5 cellular contexts compared by ENCODE assay signal in genomic region chrY:21767824-21768223, GRCh38.
DNase-seq lines count a peak whose midpoint lies in the region; ATAC-seq and TF ChIP-seq lines count a peak whose summit lies in the region.
"Not testable (repeated sequence)": the region's sequence is repeated elsewhere in the genome, so short reads cannot be mapped to it uniquely, and the experiment has no call there.

No MANE protein-coding gene starts in this region.

- H3K4me1 Mint-ChIP-seq in activated CD4-positive, alpha-beta T cell treated with anti-CD3 and anti-CD28 coated beads for 36 hours; activated T-helper 17 cell treated with anti-CD3 and anti-CD28 coated beads, Interleukin-2, amount 50 U/mL, for 72 hours; activated naive CD8-positive, alpha-beta T cell treated with anti-CD3 and anti-CD28 coated beads, Interleukin-2, amount 50 U/mL, for 24 hours: not testable (repeated sequence)

- H3K27me3 Mint-ChIP-seq in activated CD4-positive, alpha-beta T cell treated with anti-CD3 and anti-CD28 coated beads for 36 hours; activated T-helper 17 cell treated with anti-CD3 and anti-CD28 coated beads, Interleukin-2, amount 50 U/mL, for 72 hours; activated naive CD8-positive, alpha-beta T cell treated with anti-CD3 and anti-CD28 coated beads, Interleukin-2, amount 50 U/mL, for 24 hours: not testable (repeated sequence)

- H3K4me3 ChIP-seq in RWPE2 (ENCODE audit: severe bottlenecking) = not testable (repeated sequence)

- CTCF ChIA-PET in activated CD4-positive, alpha-beta T cell treated with anti-CD3 and anti-CD28 coated beads for 36 hours (lab: Charles Lee) = not testable (repeated sequence)

- H3K4me1 ChIP-seq in RWPE2 (ENCODE audit: insufficient read depth, poor library complexity, severe bottlenecking) = not testable (repeated sequence)

- not testable (repeated sequence) for H3K36me3 Mint-ChIP-seq in activated CD4-positive, alpha-beta T cell treated with anti-CD3 and anti-CD28 coated beads for 36 hours (ENCODE audit: low read depth); activated T-helper 17 cell treated with anti-CD3 and anti-CD28 coated beads, Interleukin-2, amount 50 U/mL, for 72 hours (ENCODE audit: low read depth); activated naive CD8-positive, alpha-beta T cell treated with anti-CD3 and anti-CD28 coated beads, Interleukin-2, amount 50 U/mL, for 24 hours (ENCODE audit: low read depth)

- intact Hi-C loops in activated CD4-positive, alpha-beta T cell treated with anti-CD3 and anti-CD28 coated beads for 36 hours (cut with DNase I, micrococcal nuclease) = not testable (repeated sequence)

- not testable (repeated sequence) for H3K27ac ChIP-seq in RWPE2 (ENCODE audit: poor library complexity, severe bottlenecking)

- H3K27ac Mint-ChIP-seq in activated CD4-positive, alpha-beta T cell treated with anti-CD3 and anti-CD28 coated beads for 36 hours; activated T-helper 17 cell treated with anti-CD3 and anti-CD28 coated beads, Interleukin-2, amount 50 U/mL, for 72 hours; activated naive CD8-positive, alpha-beta T cell treated with anti-CD3 and anti-CD28 coated beads, Interleukin-2, amount 50 U/mL, for 24 hours: not testable (repeated sequence)

- not testable (repeated sequence) for H3K4me3 Mint-ChIP-seq in activated CD4-positive, alpha-beta T cell treated with anti-CD3 and anti-CD28 coated beads for 36 hours; activated T-helper 17 cell treated with anti-CD3 and anti-CD28 coated beads, Interleukin-2, amount 50 U/mL, for 72 hours; activated naive CD8-positive, alpha-beta T cell treated with anti-CD3 and anti-CD28 coated beads, Interleukin-2, amount 50 U/mL, for 24 hours

- not testable (repeated sequence) for H3K27me3 ChIP-seq in RWPE2 (ENCODE audit: insufficient read depth, poor library complexity, severe bottlenecking)

- POLR2A ChIA-PET in activated CD4-positive, alpha-beta T cell treated with anti-CD3 and anti-CD28 coated beads for 36 hours (lab: Charles Lee) = not testable (repeated sequence)

- DNase-seq in RWPE2 (ENCODE audit: low spot score); activated CD4-positive, alpha-beta T cell treated with anti-CD3 and anti-CD28 coated beads for 36 hours; activated naive CD8-positive, alpha-beta T cell treated with anti-CD3 and anti-CD28 coated beads, Interleukin-2, amount 50 U/mL, for 24 hours; stimulated activated naive CD8-positive, alpha-beta T cell treated with anti-CD3 and anti-CD28 coated beads, Interleukin-15, Interleukin-2, amounts not matched to agents 100 U/mL and 50 U/mL, for 24 hours: not testable (repeated sequence)

- not testable (repeated sequence) for H3K36me3 ChIP-seq in RWPE2 (ENCODE audit: low read depth)

- not testable (repeated sequence) for H3K9me3 Mint-ChIP-seq in activated CD4-positive, alpha-beta T cell treated with anti-CD3 and anti-CD28 coated beads for 36 hours (ENCODE audit: low read depth); activated T-helper 17 cell treated with anti-CD3 and anti-CD28 coated beads, Interleukin-2, amount 50 U/mL, for 72 hours; activated naive CD8-positive, alpha-beta T cell treated with anti-CD3 and anti-CD28 coated beads, Interleukin-2, amount 50 U/mL, for 24 hours

- peak; percentile 76 for ATAC-seq in RWPE2 (ENCODE audit: low read depth)
- ATAC-seq in activated CD4-positive, alpha-beta T cell treated with anti-CD3 and anti-CD28 coated beads for 36 hours = peak; percentile 55
- ATAC-seq in activated T-helper 17 cell treated with anti-CD3 and anti-CD28 coated beads, Interleukin-2, amount 50 U/mL, for 72 hours (replicated peaks) = peak; percentile 75
- ATAC-seq in activated naive CD8-positive, alpha-beta T cell treated with anti-CD3 and anti-CD28 coated beads, Interleukin-2, amount 50 U/mL, for 24 hours = peak; percentile 69
- peak; percentile 59 for ATAC-seq in stimulated activated naive CD8-positive, alpha-beta T cell treated with anti-CD3 and anti-CD28 coated beads, Interleukin-15, Interleukin-2, amounts not matched to agents 100 U/mL and 50 U/mL, for 24 hours

- not testable (repeated sequence) for TF ChIP-seq CTCF in RWPE2 (IDR thresholded peaks at IDR 0.05; ENCODE audit: poor library complexity, severe bottlenecking)

- H3K9me3 ChIP-seq in RWPE2 (ENCODE audit: severe bottlenecking) = not testable (repeated sequence)
